In the genomic region with DNA sequence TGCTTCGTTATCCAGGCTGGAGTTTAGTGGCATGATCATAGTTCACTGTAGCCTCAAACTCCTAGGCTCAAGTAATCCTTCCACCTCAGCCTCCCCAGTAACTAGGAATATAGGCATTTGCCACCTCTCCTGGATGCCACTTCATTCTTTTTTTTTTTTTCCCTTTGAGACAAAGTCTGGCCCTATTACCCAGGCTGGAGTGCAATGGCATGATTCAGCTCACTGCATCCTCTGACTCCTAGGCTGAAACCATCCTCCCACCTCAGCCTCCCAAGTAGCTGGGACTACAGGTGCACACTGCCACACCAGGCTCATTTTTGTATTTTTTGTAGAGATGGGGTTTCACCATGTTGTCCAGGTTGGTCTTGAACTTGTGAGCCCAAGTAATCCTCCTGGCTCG, we compare ENCODE assay signal across 1 cellular context.
TF ChIP-seq lines count a peak whose summit lies in the region.

No MANE protein-coding gene starts in this region.

TF ChIP-seq in HCT116, 20 proteins besides CTCF, POLR2A, EP300 and RAD21:
- TF ChIP-seq CBX3 (IDR thresholded peaks at IDR 0.05; ENCODE audit: low read depth) (no peak), CEBPB (IDR thresholded peaks at IDR 0.05; ENCODE audit: low read depth) (no peak), YY1 (IDR thresholded peaks at IDR 0.05; ENCODE audit: extremely low read depth, insufficient replicate concordance, low read depth, low read length) (no peak), EZH2phosphoT487 (IDR thresholded peaks at IDR 0.05; ENCODE audit: borderline replicate concordance) (no peak), TCF7L2 (IDR thresholded peaks at IDR 0.05; ENCODE audit: borderline replicate concordance, extremely low read depth, insufficient read depth, insufficient read length) (no peak), SP1 (IDR thresholded peaks at IDR 0.05; ENCODE audit: low read depth) (no peak), ZFX (IDR thresholded peaks at IDR 0.05) (no peak), EGR1 (IDR thresholded peaks at IDR 0.05; ENCODE audit: low read depth) (no peak), ELF1 (IDR thresholded peaks at IDR 0.05; ENCODE audit: borderline replicate concordance, low read depth) (no peak), FOSL1 (IDR thresholded peaks at IDR 0.05; ENCODE audit: low read depth) (no peak), EZH2 (IDR thresholded peaks at IDR 0.05) (no peak), ZNF274 (IDR thresholded peaks at IDR 0.05; ENCODE audit: low read depth, low read length) (no peak), SIN3A (IDR thresholded peaks at IDR 0.05; ENCODE audit: low read depth) (no peak), JUND (IDR thresholded peaks at IDR 0.05) (no peak), SRF (IDR thresholded peaks at IDR 0.05; ENCODE audit: low read depth) (no peak), POLR2AphosphoS5 (IDR thresholded peaks at IDR 0.05; ENCODE audit: low read depth, low read length) (no peak)
- TF ChIP-seq, protein P1, sequence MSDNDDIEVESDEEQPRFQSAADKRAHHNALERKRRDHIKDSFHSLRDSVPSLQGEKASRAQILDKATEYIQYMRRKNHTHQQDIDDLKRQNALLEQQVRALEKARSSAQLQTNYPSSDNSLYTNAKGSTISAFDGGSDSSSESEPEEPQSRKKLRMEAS (IDR thresholded peaks at IDR 0.05) = no peak
- TF ChIP-seq, protein P2, sequence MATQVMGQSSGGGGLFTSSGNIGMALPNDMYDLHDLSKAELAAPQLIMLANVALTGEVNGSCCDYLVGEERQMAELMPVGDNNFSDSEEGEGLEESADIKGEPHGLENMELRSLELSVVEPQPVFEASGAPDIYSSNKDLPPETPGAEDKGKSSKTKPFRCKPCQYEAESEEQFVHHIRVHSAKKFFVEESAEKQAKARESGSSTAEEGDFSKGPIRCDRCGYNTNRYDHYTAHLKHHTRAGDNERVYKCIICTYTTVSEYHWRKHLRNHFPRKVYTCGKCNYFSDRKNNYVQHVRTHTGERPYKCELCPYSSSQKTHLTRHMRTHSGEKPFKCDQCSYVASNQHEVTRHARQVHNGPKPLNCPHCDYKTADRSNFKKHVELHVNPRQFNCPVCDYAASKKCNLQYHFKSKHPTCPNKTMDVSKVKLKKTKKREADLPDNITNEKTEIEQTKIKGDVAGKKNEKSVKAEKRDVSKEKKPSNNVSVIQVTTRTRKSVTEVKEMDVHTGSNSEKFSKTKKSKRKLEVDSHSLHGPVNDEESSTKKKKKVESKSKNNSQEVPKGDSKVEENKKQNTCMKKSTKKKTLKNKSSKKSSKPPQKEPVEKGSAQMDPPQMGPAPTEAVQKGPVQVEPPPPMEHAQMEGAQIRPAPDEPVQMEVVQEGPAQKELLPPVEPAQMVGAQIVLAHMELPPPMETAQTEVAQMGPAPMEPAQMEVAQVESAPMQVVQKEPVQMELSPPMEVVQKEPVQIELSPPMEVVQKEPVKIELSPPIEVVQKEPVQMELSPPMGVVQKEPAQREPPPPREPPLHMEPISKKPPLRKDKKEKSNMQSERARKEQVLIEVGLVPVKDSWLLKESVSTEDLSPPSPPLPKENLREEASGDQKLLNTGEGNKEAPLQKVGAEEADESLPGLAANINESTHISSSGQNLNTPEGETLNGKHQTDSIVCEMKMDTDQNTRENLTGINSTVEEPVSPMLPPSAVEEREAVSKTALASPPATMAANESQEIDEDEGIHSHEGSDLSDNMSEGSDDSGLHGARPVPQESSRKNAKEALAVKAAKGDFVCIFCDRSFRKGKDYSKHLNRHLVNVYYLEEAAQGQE (IDR thresholded peaks at IDR 0.05; ENCODE audit: low read depth) = no peak
- TF ChIP-seq, protein P3, sequence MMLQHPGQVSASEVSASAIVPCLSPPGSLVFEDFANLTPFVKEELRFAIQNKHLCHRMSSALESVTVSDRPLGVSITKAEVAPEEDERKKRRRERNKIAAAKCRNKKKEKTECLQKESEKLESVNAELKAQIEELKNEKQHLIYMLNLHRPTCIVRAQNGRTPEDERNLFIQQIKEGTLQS (IDR thresholded peaks at IDR 0.05) = no peak
- TF ChIP-seq, protein P4, sequence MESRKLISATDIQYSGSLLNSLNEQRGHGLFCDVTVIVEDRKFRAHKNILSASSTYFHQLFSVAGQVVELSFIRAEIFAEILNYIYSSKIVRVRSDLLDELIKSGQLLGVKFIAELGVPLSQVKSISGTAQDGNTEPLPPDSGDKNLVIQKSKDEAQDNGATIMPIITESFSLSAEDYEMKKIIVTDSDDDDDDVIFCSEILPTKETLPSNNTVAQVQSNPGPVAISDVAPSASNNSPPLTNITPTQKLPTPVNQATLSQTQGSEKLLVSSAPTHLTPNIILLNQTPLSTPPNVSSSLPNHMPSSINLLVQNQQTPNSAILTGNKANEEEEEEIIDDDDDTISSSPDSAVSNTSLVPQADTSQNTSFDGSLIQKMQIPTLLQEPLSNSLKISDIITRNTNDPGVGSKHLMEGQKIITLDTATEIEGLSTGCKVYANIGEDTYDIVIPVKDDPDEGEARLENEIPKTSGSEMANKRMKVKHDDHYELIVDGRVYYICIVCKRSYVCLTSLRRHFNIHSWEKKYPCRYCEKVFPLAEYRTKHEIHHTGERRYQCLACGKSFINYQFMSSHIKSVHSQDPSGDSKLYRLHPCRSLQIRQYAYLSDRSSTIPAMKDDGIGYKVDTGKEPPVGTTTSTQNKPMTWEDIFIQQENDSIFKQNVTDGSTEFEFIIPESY (IDR thresholded peaks at IDR 0.05; ENCODE audit: extremely low read depth, insufficient replicate concordance, low read length) = no peak
